Comparison of ENCODE assay signal across 16 cellular contexts in genomic region chr4:124152130-124152529, GRCh38.
DNase-seq lines count a peak whose midpoint lies in the region; ATAC-seq, FAIRE-seq and TF ChIP-seq lines count a peak whose summit lies in the region.
"Had no signal": no experiment of that assay in that cellular context is flagged by ENCODE, and none has a peak within 500 bp of the region (broad histone marks: within the 10 kb centered on the region; RNA-seq: fewer than 3 reads in every experiment).

No MANE protein-coding gene starts in this region.

- H3K4me1 ChIP-seq in astrocyte (ENCODE audit: insufficient read depth, low read length) (no peaks in the 10 kb centered on the region), osteoblast (ENCODE audit: insufficient read depth, low read length) (no peaks in the 10 kb centered on the region), trophoblast cell (ENCODE audit: control insufficient read depth in 1 of 2, insufficient read depth in 2 of 2, low read length in 2 of 2) (no peaks in the 10 kb centered on the region)

- no peaks in the 10 kb centered on the region for H3K79me1 ChIP-seq in trophoblast cell (ENCODE audit: low read length)

- H3K4me2 ChIP-seq in astrocyte (ENCODE audit: low read length) (no peak overlapping the region), osteoblast (ENCODE audit: insufficient read depth, low read length) (peak overlapping the region; percentile 58), trophoblast cell (ENCODE audit: low read length) (no peak overlapping the region)

- H3K4ac ChIP-seq in trophoblast cell (ENCODE audit: low read depth, low read length): no peak overlapping the region

- no peak overlapping the region for H4K8ac ChIP-seq in trophoblast cell (ENCODE audit: low read depth, low read length)

- H4K20me1 ChIP-seq in astrocyte (ENCODE audit: insufficient read depth, low read length) (no peaks in the 10 kb centered on the region), osteoblast (ENCODE audit: insufficient read depth, low read length) (no peaks in the 10 kb centered on the region)

- H3K9me3 ChIP-seq in astrocyte (ENCODE audit: insufficient read depth, low read depth, low read length) (no peaks in the 10 kb centered on the region), osteoblast (ENCODE audit: low read depth, low read length) (no peaks in the 10 kb centered on the region), trophoblast cell (ENCODE audit: insufficient read depth, low read depth, low read length) (no peaks in the 10 kb centered on the region)

- no peak overlapping the region for H2BK120ac ChIP-seq in trophoblast cell (ENCODE audit: insufficient read depth, low read length, poor library complexity)

- WGBS in trophoblast cell (ENCODE audit: extremely low coverage, insufficient coverage, insufficient read length): no CpG with 5 or more reads among the region's 8 CpGs

- no peak overlapping the region for H4K12ac ChIP-seq in trophoblast cell (ENCODE audit: low read depth, low read length)

- H3K4me3 ChIP-seq in astrocyte (ENCODE audit: insufficient read depth, low read depth, low read length): no peak overlapping the region
- H3K4me3 ChIP-seq in osteoblast (ENCODE audit: insufficient read depth, low read length): no peak overlapping the region
- H3K4me3 ChIP-seq in trophoblast cell (ENCODE audit: low read depth, low read length): no peak overlapping the region
- H3K4me3 ChIP-seq: SK-N-MC had no signal

- H3K36me3 ChIP-seq in astrocyte (ENCODE audit: insufficient read depth, low read length) (no peaks in the 10 kb centered on the region), osteoblast (ENCODE audit: insufficient read depth, low read length) (no peaks in the 10 kb centered on the region), trophoblast cell (ENCODE audit: control insufficient read depth in 1 of 2, insufficient read depth in 2 of 2, low read length in 2 of 2) (no peaks in the 10 kb centered on the region)

- no peak overlapping the region for H2BK12ac ChIP-seq in trophoblast cell (ENCODE audit: low read length)

- peaks cover 2% of the 10 kb centered on the region for H3K9me3 Mint-ChIP-seq in astrocyte (ENCODE audit: unreplicated experiment)

- no peaks in the 10 kb centered on the region for H3K27me3 Mint-ChIP-seq in astrocyte (ENCODE audit: low read depth, unreplicated experiment)
- H3K27me3 Mint-ChIP-seq: B cell had no signal

- H3K27ac ChIP-seq in astrocyte (ENCODE audit: low read depth, low read length): no peak overlapping the region
- no peak overlapping the region for H3K27ac ChIP-seq in osteoblast (ENCODE audit: low read depth, low read length)
- no peak overlapping the region for H3K27ac ChIP-seq in trophoblast cell (ENCODE audit: low read depth, low read length)
- H3K27ac ChIP-seq: SK-N-MC had no signal

- H3K9ac ChIP-seq in astrocyte (ENCODE audit: low read length) (no peak overlapping the region), trophoblast cell (ENCODE audit: low read length) (no peak overlapping the region)

- no peak overlapping the region for H2AK5ac ChIP-seq in trophoblast cell (ENCODE audit: low read length)

- no peak overlapping the region for H2BK5ac ChIP-seq in trophoblast cell (ENCODE audit: low read depth, low read length, poor library complexity)

- H3K18ac ChIP-seq in trophoblast cell (ENCODE audit: low read length): no peak overlapping the region

- H2AFZ ChIP-seq in astrocyte (ENCODE audit: low read depth, low read length): no peak overlapping the region
- H2AFZ ChIP-seq in osteoblast (ENCODE audit: low read length): peak overlapping the region; percentile 73
- H2AFZ ChIP-seq in trophoblast cell (ENCODE audit: insufficient read depth, low read length, poor library complexity): no peak overlapping the region

- H3K27ac Mint-ChIP-seq in astrocyte (ENCODE audit: unreplicated experiment): peak overlapping the region; percentile 87
- H3K27ac Mint-ChIP-seq: B cell had no signal

- ATAC-seq in HG02610 (IDR thresholded peaks at IDR 0.05; ENCODE audit: unreplicated experiment): no peak
- ATAC-seq: PC-3 had no signal

- DNase-seq in Daoy (ENCODE audit: low read depth): peak; percentile 1
- peak; percentile 58 for DNase-seq in NCI-H748 (lab: John Stamatoyannopoulos, UW; ENCODE audit: unreplicated experiment)
- peak; percentile 91 for DNase-seq in astrocyte (ENCODE audit: low read depth)
- no peak for DNase-seq in osteoblast (ENCODE audit: insufficient read length, low spot score, missing footprints)
- DNase-seq in trophoblast cell: no peak
- DNase-seq in DMS53 treated with DMSO at 0.1 percent for 48 hours (lab: John Stamatoyannopoulos, UW; ENCODE audit: unreplicated experiment): no peak
- DNase-seq: CD4-positive, alpha-beta memory T cell; NCI-H1417; NCI-H1930; NCI-H2171 treated with DMSO at 0.1 percent for 48 hours; NCI-H510A; PC-3 had no signal

- H4K91ac ChIP-seq in trophoblast cell (ENCODE audit: low read depth, low read length): no peak overlapping the region

- no peak overlapping the region for H3K14ac ChIP-seq in trophoblast cell (ENCODE audit: low read length)

- no peaks in the 10 kb centered on the region for H3K36me3 Mint-ChIP-seq in astrocyte (ENCODE audit: low read depth, unreplicated experiment)
- H3K36me3 Mint-ChIP-seq: CD4-positive, alpha-beta memory T cell had no signal

- no peaks in the 10 kb centered on the region for H3K79me2 ChIP-seq in astrocyte (ENCODE audit: insufficient read depth, low read length)
- no peaks in the 10 kb centered on the region for H3K79me2 ChIP-seq in osteoblast (ENCODE audit: insufficient read depth, low read length)
- H3K79me2 ChIP-seq in trophoblast cell (ENCODE audit: control insufficient read depth, insufficient read depth, low read length, poor library complexity): no peaks in the 10 kb centered on the region

- TF ChIP-seq CTCF in astrocyte (IDR thresholded peaks at IDR 0.05; ENCODE audit: insufficient read depth, low read depth, low read length): no peak
- TF ChIP-seq CTCF in osteoblast (IDR thresholded peaks at IDR 0.05; ENCODE audit: extremely low read depth, low read depth, low read length): no peak

- H3K23ac ChIP-seq in trophoblast cell (ENCODE audit: low read length): no peak overlapping the region

- no peak overlapping the region for H3K4me3 Mint-ChIP-seq in astrocyte (ENCODE audit: unreplicated experiment)
- H3K4me3 Mint-ChIP-seq: B cell; CD4-positive, alpha-beta memory T cell had no signal

- no peaks in the 10 kb centered on the region for H3K27me3 ChIP-seq in astrocyte (ENCODE audit: insufficient read depth, low read length)
- H3K27me3 ChIP-seq in osteoblast (ENCODE audit: insufficient read depth, low read length): no peaks in the 10 kb centered on the region
- no peaks in the 10 kb centered on the region for H3K27me3 ChIP-seq in trophoblast cell (ENCODE audit: insufficient read depth, low read length)

- no peak for FAIRE-seq in astrocyte (lab: Jason Lieb, UNC)
- FAIRE-seq: D721Med had no signal

- peaks cover 4% of the 10 kb centered on the region for H3K4me1 Mint-ChIP-seq in astrocyte (ENCODE audit: low read depth, unreplicated experiment)
- H3K4me1 Mint-ChIP-seq: B cell; CD4-positive, alpha-beta memory T cell had no signal

Comparison
In these comparisons a context has a peak if more than half of its experiments do, and no peak if none do; other contexts are left out.
1. DNase-seq: peak in Daoy (single experiment), NCI-H748 (single experiment) and astrocyte (single experiment); none in osteoblast (single experiment), trophoblast cell (0 of 2) and DMS53 treated with DMSO at 0.1 percent for 48 hours (single experiment).